Comparison of ENCODE assay signal across 23 cellular contexts in the genomic region with DNA sequence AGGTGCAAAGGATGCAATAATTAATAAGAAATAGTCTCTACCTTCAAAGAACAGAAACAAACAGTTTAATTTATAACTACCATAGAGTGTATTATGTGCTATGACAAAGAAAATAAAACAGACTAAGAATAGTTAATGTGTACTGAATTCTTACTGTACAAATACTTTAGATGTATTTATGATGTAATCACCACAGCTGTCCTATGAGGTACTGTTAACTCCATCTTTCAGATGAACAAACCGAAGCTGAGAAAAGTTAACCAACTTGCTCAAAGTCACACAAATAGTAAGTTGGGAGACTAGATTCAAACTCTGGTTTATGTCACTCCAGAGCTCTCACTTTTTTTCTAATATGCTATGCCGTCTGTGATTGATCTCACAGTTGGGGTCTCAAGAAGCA.
"Had no signal": no experiment of that assay in that cellular context is flagged by ENCODE, and none has a peak within 500 bp of the region (broad histone marks: within the 10 kb centered on the region; RNA-seq: fewer than 3 reads in every experiment).

No MANE protein-coding gene starts in this region.

- H3K9me3 Mint-ChIP-seq: natural killer cell treated with Interleukin-12 subunit alpha and Interleukin-12 subunit beta and Interleukin-15 and Interleukin-18, amount 100 ng/mL, for 72 hours had no signal

- H3K9ac ChIP-seq: neural progenitor cell had no signal

- H3K9me3 ChIP-seq: colonic mucosa, esophagus squamous epithelium, gastroesophageal sphincter, left ventricle myocardium inferior, lower lobe of right lung, pancreas, thoracic aorta had no signal

- H3K4me2 ChIP-seq: neural progenitor cell had no signal

- H3K4me3 Mint-ChIP-seq: memory B cell; natural killer cell treated with Interleukin-12 subunit alpha and Interleukin-12 subunit beta and Interleukin-15 and Interleukin-18, amount 100 ng/mL, for 72 hours; neural progenitor cell; stimulated activated effector memory CD8-positive, alpha-beta T cell treated with anti-CD3 and anti-CD28 coated beads, Interleukin-12 subunit alpha, Interleukin-12 subunit beta, amount 100 ng/mL, for 72 hours; stimulated activated naive CD8-positive, alpha-beta T cell treated with anti-CD3 and anti-CD28 coated beads, Interleukin-15, amount 100 ng/mL, for 72 hours had no signal

- DNase-seq: colonic mucosa; dermis blood vessel endothelial cell; esophagus squamous epithelium; foreskin fibroblast; glutamatergic neuron; left cardiac atrium; left ventricle myocardium inferior; lower lobe of right lung; midbrain; occipital lobe; pancreas; stimulated activated CD4-positive, alpha-beta T cell treated with anti-CD3 and anti-CD28 coated beads, Interleukin-4, amount 100 ng/mL, for 1 hour; stimulated activated CD8-positive, alpha-beta memory T cell treated with anti-CD3 and anti-CD28 coated beads, Interleukin-4, amount 100 ng/mL, for 48 hours; stimulated activated naive CD8-positive, alpha-beta T cell treated with anti-CD3 and anti-CD28 coated beads, Interleukin-15, amount 100 ng/mL, for 72 hours had no signal

- FAIRE-seq: keratinocyte, pancreas had no signal

- H3K27me3 ChIP-seq: colonic mucosa, esophagus squamous epithelium, gastroesophageal sphincter, neural progenitor cell, pancreas had no signal

- H3K36me3 Mint-ChIP-seq: neural progenitor cell; stimulated activated effector memory CD8-positive, alpha-beta T cell treated with anti-CD3 and anti-CD28 coated beads, Interleukin-12 subunit alpha, Interleukin-12 subunit beta, amount 100 ng/mL, for 72 hours had no signal

- H3K36me3 ChIP-seq: colonic mucosa, esophagus squamous epithelium, gastroesophageal sphincter, left ventricle myocardium inferior, lower lobe of right lung, neural progenitor cell, pancreas, thoracic aorta had no signal

- H3K4me3 ChIP-seq: colonic mucosa, esophagus squamous epithelium, gastroesophageal sphincter, left ventricle myocardium inferior, lower lobe of right lung, neural progenitor cell, pancreas, thoracic aorta had no signal

- H3K27ac ChIP-seq: colonic mucosa, esophagus squamous epithelium, gastroesophageal sphincter, left ventricle myocardium inferior, lower lobe of right lung, neural progenitor cell, pancreas, thoracic aorta had no signal

- H3K27me3 Mint-ChIP-seq: memory B cell; natural killer cell treated with Interleukin-12 subunit alpha and Interleukin-12 subunit beta and Interleukin-15 and Interleukin-18, amount 100 ng/mL, for 72 hours; progenitor cell of endocrine pancreas; stimulated activated naive CD8-positive, alpha-beta T cell treated with anti-CD3 and anti-CD28 coated beads, Interleukin-15, amount 100 ng/mL, for 72 hours had no signal

- H3K27ac Mint-ChIP-seq: memory B cell; neural progenitor cell; stimulated activated naive CD8-positive, alpha-beta T cell treated with anti-CD3 and anti-CD28 coated beads, Interleukin-15, amount 100 ng/mL, for 72 hours had no signal

- H3K4me1 ChIP-seq: colonic mucosa, gastroesophageal sphincter, lower lobe of right lung, neural progenitor cell had no signal

- H3K4me1 Mint-ChIP-seq: stimulated activated effector memory CD8-positive, alpha-beta T cell treated with anti-CD3 and anti-CD28 coated beads, Interleukin-12 subunit alpha, Interleukin-12 subunit beta, amount 100 ng/mL, for 72 hours; stimulated activated naive CD8-positive, alpha-beta T cell treated with anti-CD3 and anti-CD28 coated beads, Interleukin-15, amount 100 ng/mL, for 72 hours had no signal

- ATAC-seq: gastroesophageal sphincter; lower lobe of right lung; natural killer cell treated with Interleukin-12 subunit alpha and Interleukin-12 subunit beta and Interleukin-15 and Interleukin-18, amount 100 ng/mL, for 72 hours; right cardiac atrium; stimulated activated effector memory CD8-positive, alpha-beta T cell treated with anti-CD3 and anti-CD28 coated beads, Interleukin-12 subunit alpha, Interleukin-12 subunit beta, amount 100 ng/mL, for 72 hours; stimulated activated naive CD8-positive, alpha-beta T cell treated with anti-CD3 and anti-CD28 coated beads, Interleukin-15, amount 100 ng/mL, for 72 hours had no signal
